ENCODE assay signal across 18 cellular contexts in genomic region chr1:75330633-75331032, GRCh38.
DNase-seq lines count a peak whose midpoint lies in the region; ATAC-seq and TF ChIP-seq lines count a peak whose summit lies in the region.
"Had no signal": no experiment of that assay in that cellular context is flagged by ENCODE, and none has a peak within 500 bp of the region (broad histone marks: within the 10 kb centered on the region; RNA-seq: fewer than 3 reads in every experiment).

No MANE protein-coding gene starts in this region.

- no peak overlapping the region for H3K9ac ChIP-seq in endocrine pancreas (ENCODE audit: control insufficient read depth, insufficient read depth, low read length)
- H3K9ac ChIP-seq: GM23248 had no signal

- ATAC-seq in left colon (peak; percentile 4), GM23338 (no peak), T-cell (replicated peaks in 1 of 4) (no peak)

- H3K4me1 ChIP-seq in endocrine pancreas (ENCODE audit: control insufficient read depth, insufficient read depth, low read length) (no peaks in the 10 kb centered on the region), GM23338 (ENCODE audit: insufficient read depth) (no peaks in the 10 kb centered on the region)
- H3K4me1 ChIP-seq: BE2C had no signal

- H3K27me3 ChIP-seq in endocrine pancreas (ENCODE audit: control insufficient read depth, insufficient read depth, low read length) (no peaks in the 10 kb centered on the region), GM23338 (ENCODE audit: insufficient read depth) (no peaks in the 10 kb centered on the region)
- H3K27me3 ChIP-seq: BE2C had no signal

- H3F3A ChIP-seq in GM23338 (replicated peaks; ENCODE audit: low read depth), result no peaks in the 10 kb centered on the region

- H3K4me1 Mint-ChIP-seq in GM23338 (peaks cover 9% of the 10 kb centered on the region), T-cell (no peaks in the 10 kb centered on the region)

- H3K36me3 ChIP-seq in endocrine pancreas (ENCODE audit: control insufficient read depth, insufficient read depth, low read length) (no peaks in the 10 kb centered on the region), GM23338 (ENCODE audit: insufficient read depth) (no peaks in the 10 kb centered on the region)
- H3K36me3 ChIP-seq: BE2C had no signal

- no peaks in the 10 kb centered on the region for H3K9me3 Mint-ChIP-seq in GM23338
- no peaks in the 10 kb centered on the region for H3K9me3 Mint-ChIP-seq in T-cell
- H3K9me3 Mint-ChIP-seq: CD4-positive, alpha-beta T cell had no signal

- H3K27ac Mint-ChIP-seq in GM23338, result no peak overlapping the region
- no peak overlapping the region for H3K27ac Mint-ChIP-seq in T-cell
- H3K27ac Mint-ChIP-seq: CD4-positive, alpha-beta T cell had no signal

- TF ChIP-seq CTCF in GM23338 (conservative IDR thresholded peaks at IDR 0.05; ENCODE audit: low read depth in 2 of 2), result no peak

- H3K9me2 ChIP-seq in GM23338 (ENCODE audit: insufficient read depth), result no peaks in the 10 kb centered on the region

- no peak overlapping the region for H3K4me2 ChIP-seq in GM23338
- H3K4me2 ChIP-seq: PC-9 had no signal

- H3K27me3 Mint-ChIP-seq in GM23338 (ENCODE audit: insufficient read depth, low read depth, poor library complexity), result no peaks in the 10 kb centered on the region
- H3K27me3 Mint-ChIP-seq in T-cell, result no peaks in the 10 kb centered on the region
- H3K27me3 Mint-ChIP-seq: CD4-positive, alpha-beta T cell had no signal

- H3K4me3 ChIP-seq in endocrine pancreas (ENCODE audit: control insufficient read depth, insufficient read depth, low read length), result peak overlapping the region; percentile 22
- H3K4me3 ChIP-seq in GM23338, result no peak overlapping the region
- H3K4me3 ChIP-seq: GM23248, PC-9 had no signal

- H3K4me3 Mint-ChIP-seq in GM23338, result no peak overlapping the region
- no peak overlapping the region for H3K4me3 Mint-ChIP-seq in T-cell
- H3K4me3 Mint-ChIP-seq: CD4-positive, alpha-beta T cell had no signal

- no peak overlapping the region for H3K27ac ChIP-seq in GM23338 (ENCODE audit: low read depth)
- H3K27ac ChIP-seq: GM23248, PC-9 had no signal

- no peaks in the 10 kb centered on the region for H4K20me1 ChIP-seq in GM23338 (replicated peaks; ENCODE audit: insufficient read depth)

- no peaks in the 10 kb centered on the region for H3K79me2 ChIP-seq in GM23338 (replicated peaks; ENCODE audit: insufficient read depth)

- POLR2A ChIA-PET in T-cell (lab: Charles Lee), result no interaction called here

- H3K9me3 ChIP-seq in endocrine pancreas (ENCODE audit: control insufficient read depth, low read length), result no peaks in the 10 kb centered on the region
- H3K9me3 ChIP-seq: BE2C had no signal

- no peaks in the 10 kb centered on the region for H3K36me3 Mint-ChIP-seq in GM23338 (ENCODE audit: low read depth)
- no peaks in the 10 kb centered on the region for H3K36me3 Mint-ChIP-seq in T-cell

- DNase-seq in H4 (ENCODE audit: low spot score), result peak; percentile 2
- peak; percentile 31 for DNase-seq in M059J (ENCODE audit: low read depth)
- DNase-seq in left colon, result no peak
- DNase-seq in GM23338 (ENCODE audit: low spot score), result no peak
- DNase-seq in T-cell, result no peak
- DNase-seq in LoVo (ENCODE audit: low spot score), result no peak
- DNase-seq: BE2C; CD4-positive, alpha-beta T cell; DMS79; GM23248; Karpas-422; NCI-H1417; NCI-H187 treated with DMSO at 0.1 percent for 48 hours; NCI-H2171; NCI-H774; PC-9; T-helper 1 cell had no signal

- intact Hi-C loops in left colon (cut with DNase I, micrococcal nuclease), result no loop called here

- CTCF ChIA-PET in T-cell (lab: Charles Lee), result no interaction called here

- H2AFZ ChIP-seq in GM23338, result no peak overlapping the region
- H2AFZ ChIP-seq: GM23248, PC-9 had no signal

TF ChIP-seq in GM23338, 12 proteins besides CTCF, POLR2A, EP300 and RAD21:
- TF ChIP-seq POLR2AphosphoS5 (IDR thresholded peaks at IDR 0.05; ENCODE audit: low read depth) (no peak), NANOG (IDR thresholded peaks at IDR 0.05; ENCODE audit: borderline replicate concordance) (no peak)

Comparison
In these comparisons a context has a peak if more than half of its experiments do, and no peak if none do; other contexts are left out.
1. DNase-seq: peak in H4 (single experiment) and M059J (single experiment); none in left colon (0 of 2), GM23338 (single experiment), T-cell (0 of 34) and LoVo (single experiment).